In the genomic region with DNA sequence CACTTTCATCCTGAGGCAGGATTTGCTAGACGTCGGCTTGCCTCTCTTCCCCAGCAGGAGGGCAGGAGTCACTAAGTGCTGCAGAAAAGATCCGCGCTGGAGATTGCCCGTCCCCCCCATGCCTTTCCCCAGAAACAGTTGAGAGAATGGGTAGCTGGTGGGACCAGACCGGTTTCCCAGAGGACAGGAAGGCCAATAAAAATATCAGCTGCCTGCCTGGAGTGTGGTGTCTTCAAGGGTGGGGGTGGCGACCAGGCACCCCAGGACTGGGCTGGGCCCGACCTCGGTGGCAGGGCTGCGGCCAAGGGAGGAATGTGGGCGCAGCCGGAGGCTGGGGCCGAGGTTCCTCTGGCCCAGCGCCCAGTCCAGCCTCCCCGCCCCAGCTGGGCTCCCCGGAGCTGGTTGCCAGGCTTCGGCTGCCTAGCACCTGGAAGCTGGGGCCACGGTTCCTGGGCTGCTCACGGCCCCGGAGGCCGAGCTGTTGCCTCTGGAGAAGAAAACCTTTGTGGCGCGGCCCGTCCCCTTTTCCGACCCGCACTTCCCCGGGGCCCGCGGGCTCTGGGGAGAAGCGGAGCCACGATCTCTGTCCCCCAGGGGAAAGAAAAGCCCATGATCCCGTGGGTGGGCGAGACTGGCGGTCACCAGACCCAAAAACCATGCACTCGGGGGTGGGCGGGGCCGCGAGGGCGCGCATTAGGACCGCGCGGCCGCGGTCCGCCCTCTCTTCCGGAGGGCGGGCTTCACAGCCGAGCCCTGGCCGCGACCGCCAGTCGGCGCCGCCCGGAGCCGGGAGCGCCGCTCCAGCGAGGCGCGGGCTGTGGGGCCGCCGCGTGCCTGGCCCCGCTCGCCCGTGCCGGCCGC, we compare ENCODE assay signal across 8 cellular contexts. TPM values are rescaled to one million over a fixed set of nuclear protein-coding genes. Genes with fewer than 3 reads are reported as not detected.
DNase-seq lines count a peak whose midpoint lies in the region; ATAC-seq, FAIRE-seq and TF ChIP-seq lines count a peak whose summit lies in the region.

A gene with protein sequence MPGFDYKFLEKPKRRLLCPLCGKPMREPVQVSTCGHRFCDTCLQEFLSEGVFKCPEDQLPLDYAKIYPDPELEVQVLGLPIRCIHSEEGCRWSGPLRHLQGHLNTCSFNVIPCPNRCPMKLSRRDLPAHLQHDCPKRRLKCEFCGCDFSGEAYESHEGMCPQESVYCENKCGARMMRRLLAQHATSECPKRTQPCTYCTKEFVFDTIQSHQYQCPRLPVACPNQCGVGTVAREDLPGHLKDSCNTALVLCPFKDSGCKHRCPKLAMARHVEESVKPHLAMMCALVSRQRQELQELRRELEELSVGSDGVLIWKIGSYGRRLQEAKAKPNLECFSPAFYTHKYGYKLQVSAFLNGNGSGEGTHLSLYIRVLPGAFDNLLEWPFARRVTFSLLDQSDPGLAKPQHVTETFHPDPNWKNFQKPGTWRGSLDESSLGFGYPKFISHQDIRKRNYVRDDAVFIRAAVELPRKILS (plus strand): TSS at position 769 of the 861 bp plus-strand sequence. CDS start 102 bp downstream, outside the sequence.

- no peaks in the 10 kb centered on the region for H3K9me3 Mint-ChIP-seq in activated T-helper 17 cell treated with anti-CD3 and anti-CD28 coated beads, Interleukin-2, amount 50 U/mL, for 72 hours
- peaks cover 0 to 2% (median 0%) of the 10 kb centered on the region in 7 donors for H3K9me3 Mint-ChIP-seq in naive B cell
- H3K9me3 Mint-ChIP-seq in stimulated activated naive CD8-positive, alpha-beta T cell treated with anti-CD3 and anti-CD28 coated beads, Interleukin-15, amount 100 ng/mL, for 72 hours = no peaks in the 10 kb centered on the region

- H3K27ac Mint-ChIP-seq in activated T-helper 17 cell treated with anti-CD3 and anti-CD28 coated beads, Interleukin-2, amount 50 U/mL, for 72 hours = peak within 1 kb of the TSS; percentile 87
- peak within 1 kb of the TSS; percentile 96 to 100 (median 98) for H3K27ac Mint-ChIP-seq in naive B cell
- peak within 1 kb of the TSS; percentile 93 to 95 for H3K27ac Mint-ChIP-seq in stimulated activated naive CD8-positive, alpha-beta T cell treated with anti-CD3 and anti-CD28 coated beads, Interleukin-15, amount 100 ng/mL, for 72 hours

- peak within 1 kb of the TSS; percentile 82 for H3K4me3 Mint-ChIP-seq in activated T-helper 17 cell treated with anti-CD3 and anti-CD28 coated beads, Interleukin-2, amount 50 U/mL, for 72 hours
- H3K4me3 Mint-ChIP-seq in naive B cell = peak within 1 kb of the TSS; percentile 72 to 96 (median 93)
- H3K4me3 Mint-ChIP-seq in stimulated activated naive CD8-positive, alpha-beta T cell treated with anti-CD3 and anti-CD28 coated beads, Interleukin-15, amount 100 ng/mL, for 72 hours = peak within 1 kb of the TSS; percentile 96

- no peak within 1 kb of the TSS for H2AFZ ChIP-seq in fibroblast of lung (ENCODE audit: low read length)

- peaks cover 13% of the 10 kb centered on the region for H3K36me3 ChIP-seq in fibroblast of lung (ENCODE audit: control insufficient read depth, insufficient read depth, low read length)

- ATAC-seq in GM21576 (IDR thresholded peaks at IDR 0.05; ENCODE audit: unreplicated experiment) (peak; percentile 64), naive B cell (ENCODE audit: low read depth in 2 of 2) (peak; percentile 70 to 72)
- ATAC-seq in activated T-helper 17 cell treated with anti-CD3 and anti-CD28 coated beads, Interleukin-2, amount 50 U/mL, for 72 hours (replicated peaks) = peak; percentile 92
- peak; percentile 87 for ATAC-seq in stimulated activated naive CD8-positive, alpha-beta T cell treated with anti-CD3 and anti-CD28 coated beads, Interleukin-15, amount 100 ng/mL, for 72 hours

- H3K4me3 ChIP-seq in fibroblast of lung (replicated peaks in 1 of 4; ENCODE audit: control extremely low read depth in 1 of 4, insufficient read depth in 1 of 4, low read depth in 3 of 4, low read length in 4 of 4) = peak within 1 kb of the TSS; percentile 78 to 99 (median 96)

- peak within 1 kb of the TSS; percentile 97 for H3K27ac ChIP-seq in fibroblast of lung (ENCODE audit: insufficient read depth, low read length)

- H3K27me3 Mint-ChIP-seq in activated T-helper 17 cell treated with anti-CD3 and anti-CD28 coated beads, Interleukin-2, amount 50 U/mL, for 72 hours = no peaks in the 10 kb centered on the region
- H3K27me3 Mint-ChIP-seq in naive B cell = no peaks in the 10 kb centered on the region
- H3K27me3 Mint-ChIP-seq in stimulated activated naive CD8-positive, alpha-beta T cell treated with anti-CD3 and anti-CD28 coated beads, Interleukin-15, amount 100 ng/mL, for 72 hours = no peaks in the 10 kb centered on the region

- peaks cover 7% of the 10 kb centered on the region for H3K4me1 Mint-ChIP-seq in activated T-helper 17 cell treated with anti-CD3 and anti-CD28 coated beads, Interleukin-2, amount 50 U/mL, for 72 hours
- peaks cover 58 to 76% (median 75%) of the 10 kb centered on the region in 3 donors for H3K4me1 Mint-ChIP-seq in naive B cell
- H3K4me1 Mint-ChIP-seq in stimulated activated naive CD8-positive, alpha-beta T cell treated with anti-CD3 and anti-CD28 coated beads, Interleukin-15, amount 100 ng/mL, for 72 hours = peaks cover 76% of the 10 kb centered on the region

- no peaks in the 10 kb centered on the region for H3K9me3 ChIP-seq in fibroblast of lung (ENCODE audit: control insufficient read depth, insufficient read depth, low read depth, low read length)

- H3K27me3 ChIP-seq in fibroblast of lung (ENCODE audit: control insufficient read depth, insufficient read depth, low read length) = no peaks in the 10 kb centered on the region

- TF ChIP-seq CTCF in fibroblast of lung (conservative IDR thresholded peaks at IDR 0.05 in 1 of 2, IDR thresholded peaks at IDR 0.05 in 1 of 2; ENCODE audit: low read depth in 1 of 2, low read length in 2 of 2) = peak in 1 of 2 donors; percentile 22

- H4K20me1 ChIP-seq in fibroblast of lung (ENCODE audit: control insufficient read depth, extremely low read depth, insufficient read depth, low read length) = no peaks in the 10 kb centered on the region

- in situ Hi-C loops in KBM-7 (cut with MboI; ENCODE audit: low pct_unique_long_range_greater_than_20kb, low sequenced_read_pairs) = loop anchor here (25.0 kb wide), 1 partner anchor 369 kb away; no protein-coding TSS in a partner anchor

- H3K4me2 ChIP-seq in fibroblast of lung (ENCODE audit: extremely low read depth, insufficient read depth, low read length) = peak within 1 kb of the TSS; percentile 88

- peaks cover 9% of the 10 kb centered on the region for H3K4me1 ChIP-seq in fibroblast of lung (ENCODE audit: control insufficient read depth, extremely low read depth, insufficient read depth, low read length)

- H3K9ac ChIP-seq in fibroblast of lung (ENCODE audit: insufficient read depth, low read length) = peak within 1 kb of the TSS; percentile 94

- peaks cover 42% of the 10 kb centered on the region for H3K36me3 Mint-ChIP-seq in activated T-helper 17 cell treated with anti-CD3 and anti-CD28 coated beads, Interleukin-2, amount 50 U/mL, for 72 hours (ENCODE audit: low read depth)
- peaks cover 0 to 2% of the 10 kb centered on the region in 2 donors for H3K36me3 Mint-ChIP-seq in naive B cell

- peaks cover 37% of the 10 kb centered on the region for H3K79me2 ChIP-seq in fibroblast of lung (ENCODE audit: control insufficient read depth, insufficient read depth, low read length)

- DNase-seq in DMS153 treated with DMSO at 0.1 percent for 48 hours (lab: John Stamatoyannopoulos, UW; ENCODE audit: unreplicated experiment) = peak; percentile 92
- DNase-seq in KBM-7 = peak; percentile 90
- DNase-seq in RCC 7860 (ENCODE audit: low spot score) = peak; percentile 89
- peak; percentile 89 to 92 for DNase-seq in fibroblast of lung (ENCODE audit: low read depth in 2 of 2)
- DNase-seq in naive B cell = peak; percentile 87
- DNase-seq in stimulated activated naive CD8-positive, alpha-beta T cell treated with anti-CD3 and anti-CD28 coated beads, Interleukin-15, amount 100 ng/mL, for 72 hours = peak; percentile 78 to 79

- no peak for FAIRE-seq in RCC 7860 (lab: Jason Lieb, UNC)

RNA-seq across cellular contexts. Expression of the gene that starts here (rescaled TPM):
- total RNA-seq in activated T-helper 17 cell treated with anti-CD3 and anti-CD28 coated beads, Interleukin-2, amount 50 U/mL, for 72 hours = 100 to 1,000 TPM in 1 of 2 donors, 10 to 100 TPM in 1; 78.4 to 181 TPM
- 28.7 and 32.6 TPM in 2 replicates for total RNA-seq in fibroblast of lung
- polyA plus RNA-seq in fibroblast of lung = 17.5 and 20.8 TPM in 2 replicates
- polyA plus RNA-seq in fibroblast of lung (2012) = 19.6 and 23.8 TPM in 2 replicates
- polyA minus RNA-seq in fibroblast of lung (ENCODE audit: low replicate concordance) = 87.6 and 99.6 TPM in 2 replicates
- polyA plus RNA-seq in naive B cell (ENCODE audit: low read depth in 6 of 6) = 10 to 100 TPM in 4 of 6 donors, 1 to 10 TPM in 2; 5.4 to 17.1 (median 12.0) TPM

Comparison
In these comparisons a context has a peak if more than half of its experiments do, and no peak if none do; other contexts are left out.
1. Peak in every context shown above with its lines: DNase-seq, ATAC-seq, H3K4me3 ChIP-seq and H3K27ac ChIP-seq.